In the genomic region with DNA sequence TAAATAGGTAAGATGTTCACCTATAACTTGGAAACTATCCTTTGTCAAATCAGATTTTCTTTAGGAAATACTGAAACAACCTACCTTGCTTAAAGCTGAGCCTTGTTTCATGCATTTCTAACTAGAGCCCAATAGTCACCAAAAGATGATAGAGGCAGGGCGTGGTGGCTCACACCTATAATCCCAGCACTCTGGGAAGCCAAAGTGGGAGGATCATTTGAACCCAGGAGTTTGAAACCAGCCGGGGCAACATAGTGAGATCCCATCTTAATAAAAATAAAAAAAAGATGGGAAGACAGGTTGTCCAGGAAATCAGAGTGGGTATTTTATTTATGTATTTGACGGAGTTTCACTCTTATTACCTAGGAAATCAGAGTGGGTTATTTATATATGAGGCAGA, we compare ENCODE assay signal across 20 cellular contexts.
"Had no signal": no experiment of that assay in that cellular context is flagged by ENCODE, and none has a peak within 500 bp of the region (broad histone marks: within the 10 kb centered on the region; RNA-seq: fewer than 3 reads in every experiment).

No MANE protein-coding gene starts in this region.

- H3K27me3 ChIP-seq: SJSA1 had no signal

- H3K4me1 ChIP-seq: SJSA1 had no signal

- H3K4me3 ChIP-seq: SJSA1, SK-N-MC had no signal

- H3K27ac ChIP-seq: HL-60, KMS-11, SJSA1 had no signal

- DNase-seq: Kasumi-1, NCI-H1092, NCI-H1105 treated with DMSO at 0.1 percent for 48 hours, NCI-H1417 treated with DMSO at 0.1 percent for 48 hours, NCI-H146, NCI-H1694 treated with DMSO at 0.1 percent for 48 hours, NCI-H1930, NCI-H2081, NCI-H2107, NCI-H2227 treated with DMSO at 0.1 percent for 48 hours, NCI-H524, NCI-H69, NCI-H774, Right ventricle myocardium superior, RPMI8226, SIG-M5 had no signal

- H3K9me3 ChIP-seq: SJSA1 had no signal
